Comparison of ENCODE assay signal across 26 cellular contexts in genomic region chr20:42705550-42705949, GRCh38.
DNase-seq lines count a peak whose midpoint lies in the region; ATAC-seq, FAIRE-seq and TF ChIP-seq lines count a peak whose summit lies in the region.
"Had no signal": no experiment of that assay in that cellular context is flagged by ENCODE, and none has a peak within 500 bp of the region (broad histone marks: within the 10 kb centered on the region; RNA-seq: fewer than 3 reads in every experiment).

No MANE protein-coding gene starts in this region.

- H3K36me3 ChIP-seq in Karpas-422 (ENCODE audit: insufficient read depth, low read length) (no peaks in the 10 kb centered on the region; the same call in 1 of the 2 replicates), neural cell (ENCODE audit: insufficient read depth, low read length) (no peaks in the 10 kb centered on the region), small intestine (ENCODE audit: control insufficient read depth in 2 of 2, insufficient read depth in 2 of 2, low read length in 2 of 2) (no peaks in the 10 kb centered on the region)

- H4K20me1 ChIP-seq in Karpas-422 (ENCODE audit: insufficient read depth, low read depth, low read length), result no peaks in the 10 kb centered on the region
- H4K20me1 ChIP-seq in neural cell (ENCODE audit: insufficient read depth), result no peaks in the 10 kb centered on the region
- H4K20me1 ChIP-seq: BLaER1 treated with 17β-estradiol and CSF1 and Interleukin-3, amounts not matched to agents 10 nM and 100 nM had no signal

- no peaks in the 10 kb centered on the region for H3K4me1 Mint-ChIP-seq in activated naive CD8-positive, alpha-beta T cell treated with anti-CD3 and anti-CD28 coated beads, Interleukin-2, amount 50 U/mL, for 24 hours
- H3K4me1 Mint-ChIP-seq: B cell had no signal

- H3K9ac ChIP-seq in Karpas-422 (ENCODE audit: low read length) (no peak overlapping the region), neural cell (ENCODE audit: low read length) (no peak overlapping the region)
- H3K9ac ChIP-seq: BLaER1 treated with 17β-estradiol and CSF1 and Interleukin-3, amounts not matched to agents 10 nM and 100 nM had no signal

- no peaks in the 10 kb centered on the region for H3K36me3 Mint-ChIP-seq in activated naive CD8-positive, alpha-beta T cell treated with anti-CD3 and anti-CD28 coated beads, Interleukin-2, amount 50 U/mL, for 24 hours (ENCODE audit: low read depth)
- H3K36me3 Mint-ChIP-seq: CD8-positive, alpha-beta T cell had no signal

- TF ChIP-seq CTCF in neural cell (IDR thresholded peaks at IDR 0.05; ENCODE audit: poor library complexity, severe bottlenecking), result no peak

- peaks cover 81% of the 10 kb centered on the region for H3K4me1 ChIP-seq in Karpas-422 (ENCODE audit: low read length)
- peaks cover 0 to 4% of the 10 kb centered on the region in 2 donors for H3K4me1 ChIP-seq in small intestine (ENCODE audit: control insufficient read depth in 2 of 2, insufficient read depth in 1 of 2, low read depth in 1 of 2, low read length in 1 of 2)
- H3K4me1 ChIP-seq: A549, Caco-2 had no signal

- peak; percentile 97 for TF ChIP-seq EP300 in neural cell (conservative IDR thresholded peaks at IDR 0.05; ENCODE audit: poor library complexity, severe bottlenecking)

- no peak for FAIRE-seq in small intestine (lab: Jason Lieb, UNC)
- FAIRE-seq: A549, D721Med, GM12878, GM12892, GM18507 had no signal

- H3K79me2 ChIP-seq in Karpas-422 (ENCODE audit: low read length), result no peaks in the 10 kb centered on the region
- H3K79me2 ChIP-seq in neural cell (replicated peaks; ENCODE audit: insufficient read depth, low read length), result no peaks in the 10 kb centered on the region

- H3K9me3 ChIP-seq in Karpas-422 (ENCODE audit: low read length) (no peaks in the 10 kb centered on the region; the same call in 1 of the 2 replicates), neural cell (ENCODE audit: low read length) (peaks cover 9% of the 10 kb centered on the region), small intestine (ENCODE audit: control insufficient read depth, low read depth) (no peaks in the 10 kb centered on the region)
- H3K9me3 ChIP-seq: A549 had no signal

- no peaks in the 10 kb centered on the region for H3F3A ChIP-seq in neural cell (ENCODE audit: insufficient read depth, low read length, poor library complexity, severe bottlenecking)

- no peak overlapping the region for H3K4me3 ChIP-seq in Karpas-422 (ENCODE audit: low read length)
- no peak overlapping the region for H3K4me3 ChIP-seq in neural cell (ENCODE audit: low read length)
- H3K4me3 ChIP-seq in small intestine (ENCODE audit: low read depth in 1 of 2, low read length in 2 of 2), result no peak overlapping the region
- H3K4me3 ChIP-seq: A549; BLaER1 treated with 17β-estradiol and CSF1 and Interleukin-3, amounts not matched to agents 10 nM and 100 nM; GM12878 had no signal

- H3K4me3 Mint-ChIP-seq in activated naive CD8-positive, alpha-beta T cell treated with anti-CD3 and anti-CD28 coated beads, Interleukin-2, amount 50 U/mL, for 24 hours, result no peak overlapping the region
- H3K4me3 Mint-ChIP-seq: B cell; CD4-positive, alpha-beta T cell; CD8-positive, alpha-beta T cell had no signal

- H2AFZ ChIP-seq in Karpas-422 (ENCODE audit: low read length) (no peak overlapping the region), neural cell (ENCODE audit: low read depth, low read length) (no peak overlapping the region)

- no peak for ATAC-seq in activated naive CD8-positive, alpha-beta T cell treated with anti-CD3 and anti-CD28 coated beads, Interleukin-2, amount 50 U/mL, for 24 hours
- no peak for ATAC-seq in HG02970 (IDR thresholded peaks at IDR 0.05; ENCODE audit: low FRiP score, unreplicated experiment)
- ATAC-seq: A549; CD8-positive, alpha-beta T cell; GM12878 had no signal

- no peaks in the 10 kb centered on the region for H3K27me3 ChIP-seq in Karpas-422 (ENCODE audit: low read length)
- H3K27me3 ChIP-seq in neural cell (ENCODE audit: insufficient read depth, low read depth, low read length), result no peaks in the 10 kb centered on the region
- H3K27me3 ChIP-seq in small intestine (ENCODE audit: control insufficient read depth in 2 of 2, insufficient read depth in 2 of 2, low read length in 2 of 2), result no peaks in the 10 kb centered on the region
- H3K27me3 ChIP-seq: BLaER1 treated with 17β-estradiol and CSF1 and Interleukin-3, amounts not matched to agents 10 nM and 100 nM had no signal

- H3K27ac Mint-ChIP-seq in activated naive CD8-positive, alpha-beta T cell treated with anti-CD3 and anti-CD28 coated beads, Interleukin-2, amount 50 U/mL, for 24 hours, result no peak overlapping the region
- H3K27ac Mint-ChIP-seq: B cell; CD4-positive, alpha-beta T cell; CD8-positive, alpha-beta T cell had no signal

- peak; percentile 75 for DNase-seq in Karpas-422
- DNase-seq in NCI-H2029 treated with DMSO at 0.1 percent for 48 hours (lab: John Stamatoyannopoulos, UW), result peak; percentile 33
- peak; percentile 5 for DNase-seq in small intestine
- no peak for DNase-seq in activated naive CD8-positive, alpha-beta T cell treated with anti-CD3 and anti-CD28 coated beads, Interleukin-2, amount 50 U/mL, for 24 hours
- no peak for DNase-seq in DMS153 (lab: John Stamatoyannopoulos, UW)
- DNase-seq: AML-193; Caco-2; Calu3; CD4-positive, alpha-beta T cell; CD8-positive, alpha-beta T cell; DMS53; DMS79; DND-41; EL; GDM1 had no signal

- H3K9me3 Mint-ChIP-seq in activated naive CD8-positive, alpha-beta T cell treated with anti-CD3 and anti-CD28 coated beads, Interleukin-2, amount 50 U/mL, for 24 hours, result peaks cover 20% of the 10 kb centered on the region

- no peaks in the 10 kb centered on the region for H3K27me3 Mint-ChIP-seq in activated naive CD8-positive, alpha-beta T cell treated with anti-CD3 and anti-CD28 coated beads, Interleukin-2, amount 50 U/mL, for 24 hours
- H3K27me3 Mint-ChIP-seq: B cell; CD4-positive, alpha-beta T cell had no signal

- peak overlapping the region; percentile 18; the same call in 1 of the 2 replicates for H3K27ac ChIP-seq in Karpas-422 (ENCODE audit: low read length)
- H3K27ac ChIP-seq in neural cell (ENCODE audit: low read length), result peak overlapping the region; percentile 30
- no peak overlapping the region for H3K27ac ChIP-seq in small intestine (ENCODE audit: low read depth in 1 of 2, low read length in 1 of 2)
- H3K27ac ChIP-seq: 22Rv1; A549; BLaER1 treated with 17β-estradiol and CSF1 and Interleukin-3, amounts not matched to agents 10 nM and 100 nM; C4-2B had no signal

- peak; percentile 52 for TF ChIP-seq RAD21 in neural cell (conservative IDR thresholded peaks at IDR 0.05)

- H3K4me2 ChIP-seq in Karpas-422 (ENCODE audit: low read depth, low read length, poor library complexity, severe bottlenecking) (no peak overlapping the region), neural cell (ENCODE audit: low read length) (no peak overlapping the region)
- H3K4me2 ChIP-seq: A549; BLaER1 treated with 17β-estradiol and CSF1 and Interleukin-3, amounts not matched to agents 10 nM and 100 nM had no signal

- H3K9me2 ChIP-seq in Karpas-422 (replicated peaks; ENCODE audit: insufficient read depth, low read length) (no peaks in the 10 kb centered on the region), neural cell (ENCODE audit: insufficient read depth, low read length) (no peaks in the 10 kb centered on the region)

TF ChIP-seq in neural cell, 6 proteins besides CTCF, POLR2A, EP300 and RAD21:
- TF ChIP-seq MXI1 (conservative IDR thresholded peaks at IDR 0.05; ENCODE audit: poor library complexity, severe bottlenecking) (peak; percentile 43), POLR2AphosphoS5 (IDR thresholded peaks at IDR 0.05) (peak; percentile 99), EZH2 (IDR thresholded peaks at IDR 0.05; ENCODE audit: borderline replicate concordance, insufficient read depth, low read length, poor library complexity, severe bottlenecking) (no peak), TAF1 (IDR thresholded peaks at IDR 0.05; ENCODE audit: low read depth) (no peak), SMC3 (conservative IDR thresholded peaks at IDR 0.05; ENCODE audit: poor library complexity) (peak; percentile 15)
- TF ChIP-seq, protein P1, sequence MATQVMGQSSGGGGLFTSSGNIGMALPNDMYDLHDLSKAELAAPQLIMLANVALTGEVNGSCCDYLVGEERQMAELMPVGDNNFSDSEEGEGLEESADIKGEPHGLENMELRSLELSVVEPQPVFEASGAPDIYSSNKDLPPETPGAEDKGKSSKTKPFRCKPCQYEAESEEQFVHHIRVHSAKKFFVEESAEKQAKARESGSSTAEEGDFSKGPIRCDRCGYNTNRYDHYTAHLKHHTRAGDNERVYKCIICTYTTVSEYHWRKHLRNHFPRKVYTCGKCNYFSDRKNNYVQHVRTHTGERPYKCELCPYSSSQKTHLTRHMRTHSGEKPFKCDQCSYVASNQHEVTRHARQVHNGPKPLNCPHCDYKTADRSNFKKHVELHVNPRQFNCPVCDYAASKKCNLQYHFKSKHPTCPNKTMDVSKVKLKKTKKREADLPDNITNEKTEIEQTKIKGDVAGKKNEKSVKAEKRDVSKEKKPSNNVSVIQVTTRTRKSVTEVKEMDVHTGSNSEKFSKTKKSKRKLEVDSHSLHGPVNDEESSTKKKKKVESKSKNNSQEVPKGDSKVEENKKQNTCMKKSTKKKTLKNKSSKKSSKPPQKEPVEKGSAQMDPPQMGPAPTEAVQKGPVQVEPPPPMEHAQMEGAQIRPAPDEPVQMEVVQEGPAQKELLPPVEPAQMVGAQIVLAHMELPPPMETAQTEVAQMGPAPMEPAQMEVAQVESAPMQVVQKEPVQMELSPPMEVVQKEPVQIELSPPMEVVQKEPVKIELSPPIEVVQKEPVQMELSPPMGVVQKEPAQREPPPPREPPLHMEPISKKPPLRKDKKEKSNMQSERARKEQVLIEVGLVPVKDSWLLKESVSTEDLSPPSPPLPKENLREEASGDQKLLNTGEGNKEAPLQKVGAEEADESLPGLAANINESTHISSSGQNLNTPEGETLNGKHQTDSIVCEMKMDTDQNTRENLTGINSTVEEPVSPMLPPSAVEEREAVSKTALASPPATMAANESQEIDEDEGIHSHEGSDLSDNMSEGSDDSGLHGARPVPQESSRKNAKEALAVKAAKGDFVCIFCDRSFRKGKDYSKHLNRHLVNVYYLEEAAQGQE (IDR thresholded peaks at IDR 0.05; ENCODE audit: borderline replicate concordance), result peak; percentile 97

Comparison
In these comparisons a context has a peak if more than half of its experiments do, and no peak if none do; other contexts are left out.
1. DNase-seq: peak in Karpas-422 (single experiment), NCI-H2029 treated with DMSO at 0.1 percent for 48 hours (single experiment) and small intestine (single experiment); none in activated naive CD8-positive, alpha-beta T cell treated with anti-CD3 and anti-CD28 coated beads, Interleukin-2, amount 50 U/mL, for 24 hours (single experiment) and DMS153 (single experiment).
2. H3K27ac ChIP-seq: peak in Karpas-422 (single experiment) and neural cell (single experiment); none in small intestine (0 of 2).